18 cellular contexts compared by ENCODE assay signal in genomic region chrX:9587551-9588096, GRCh38.
DNase-seq lines count a peak whose midpoint lies in the region; ATAC-seq, FAIRE-seq and TF ChIP-seq lines count a peak whose summit lies in the region.
"Had no signal": no experiment of that assay in that cellular context is flagged by ENCODE, and none has a peak within 500 bp of the region (broad histone marks: within the 10 kb centered on the region; RNA-seq: fewer than 3 reads in every experiment).

No MANE protein-coding gene starts in this region.

- H3K27ac Mint-ChIP-seq in activated naive CD8-positive, alpha-beta T cell treated with anti-CD3 and anti-CD28 coated beads, Interleukin-2, amount 50 U/mL, for 24 hours: no peak overlapping the region
- no peak overlapping the region for H3K27ac Mint-ChIP-seq in activated naive CD8-positive, alpha-beta T cell treated with anti-CD3 and anti-CD28 coated beads for 36 hours
- H3K27ac Mint-ChIP-seq: HFFc6 had no signal

- no peak for FAIRE-seq in bronchial epithelial cell (lab: Jason Lieb, UNC)
- FAIRE-seq: H1 had no signal

- ATAC-seq in activated naive CD8-positive, alpha-beta T cell treated with anti-CD3 and anti-CD28 coated beads, Interleukin-2, amount 50 U/mL, for 24 hours: peak; percentile 33
- ATAC-seq in GM18868 (IDR thresholded peaks at IDR 0.05; ENCODE audit: unreplicated experiment): peak; percentile 96

- no peak for TF ChIP-seq EP300 in stomach (IDR thresholded peaks at IDR 0.05)

- TF ChIP-seq CTCF in bronchial epithelial cell (IDR thresholded peaks at IDR 0.05; ENCODE audit: insufficient read depth, low read length, severe bottlenecking) (no peak), stomach (IDR thresholded peaks at IDR 0.05) (no peak)

- no peak for DNase-seq in activated naive CD8-positive, alpha-beta T cell treated with anti-CD3 and anti-CD28 coated beads, Interleukin-2, amount 50 U/mL, for 24 hours
- no peak for DNase-seq in activated naive CD8-positive, alpha-beta T cell treated with anti-CD3 and anti-CD28 coated beads for 36 hours
- DNase-seq in bronchial epithelial cell (ENCODE audit: low read depth) (peak; percentile 7), AG08395 (ENCODE audit: low spot score) (no peak), stomach (no peak), SIG-M5 (lab: John Stamatoyannopoulos, UW) (no peak)
- DNase-seq: EL, HFFc6, KG1, NCI-H1048, NCI-H1694 treated with DMSO at 0.1 percent for 48 hours, NCI-H2171, OCI-M1, SW 1271 had no signal

- H3K4me3 Mint-ChIP-seq in activated naive CD8-positive, alpha-beta T cell treated with anti-CD3 and anti-CD28 coated beads, Interleukin-2, amount 50 U/mL, for 24 hours: no peak overlapping the region
- no peak overlapping the region for H3K4me3 Mint-ChIP-seq in activated naive CD8-positive, alpha-beta T cell treated with anti-CD3 and anti-CD28 coated beads for 36 hours
- H3K4me3 Mint-ChIP-seq: HFFc6 had no signal

- H3K4me1 ChIP-seq in stomach: no peaks in the 10 kb centered on the region

- intact Hi-C loops in stomach (cut with DNase I; ENCODE audit: low total_unique reads): no loop called here

- H3K27me3 ChIP-seq in bronchial epithelial cell (ENCODE audit: control insufficient read depth, insufficient read depth, low read length) (no peaks in the 10 kb centered on the region), stomach (no peaks in the 10 kb centered on the region)
- H3K27me3 ChIP-seq: SJSA1 had no signal

- peaks cover 11% of the 10 kb centered on the region for H3K36me3 Mint-ChIP-seq in activated naive CD8-positive, alpha-beta T cell treated with anti-CD3 and anti-CD28 coated beads, Interleukin-2, amount 50 U/mL, for 24 hours (ENCODE audit: low read depth)
- H3K36me3 Mint-ChIP-seq in activated naive CD8-positive, alpha-beta T cell treated with anti-CD3 and anti-CD28 coated beads for 36 hours: peaks cover 20% of the 10 kb centered on the region

- H3K4me3 ChIP-seq in bronchial epithelial cell (ENCODE audit: low read depth, low read length) (no peak overlapping the region), stomach (no peak overlapping the region)
- H3K4me3 ChIP-seq: SJSA1 had no signal

- H3K4me1 Mint-ChIP-seq in activated naive CD8-positive, alpha-beta T cell treated with anti-CD3 and anti-CD28 coated beads, Interleukin-2, amount 50 U/mL, for 24 hours: peaks cover 17% of the 10 kb centered on the region
- peaks cover 21% of the 10 kb centered on the region for H3K4me1 Mint-ChIP-seq in activated naive CD8-positive, alpha-beta T cell treated with anti-CD3 and anti-CD28 coated beads for 36 hours

- H3K36me3 ChIP-seq in bronchial epithelial cell (ENCODE audit: control insufficient read depth, insufficient read depth, low read length) (no peaks in the 10 kb centered on the region), stomach (no peaks in the 10 kb centered on the region)
- H3K36me3 ChIP-seq: SJSA1 had no signal

- no peaks in the 10 kb centered on the region for H3K9me3 ChIP-seq in stomach
- H3K9me3 ChIP-seq: SJSA1 had no signal

- TF ChIP-seq POLR2A in stomach (IDR thresholded peaks at IDR 0.05): no peak

- no peaks in the 10 kb centered on the region for H3K27me3 Mint-ChIP-seq in activated naive CD8-positive, alpha-beta T cell treated with anti-CD3 and anti-CD28 coated beads, Interleukin-2, amount 50 U/mL, for 24 hours
- no peaks in the 10 kb centered on the region for H3K27me3 Mint-ChIP-seq in activated naive CD8-positive, alpha-beta T cell treated with anti-CD3 and anti-CD28 coated beads for 36 hours

- WGBS in stomach, 5 donors: 73 to 86% (median 80%) methylated on average over 10 of the region's 10 CpGs

- no peak overlapping the region for H3K27ac ChIP-seq in stomach
- H3K27ac ChIP-seq: RWPE1, SJSA1 had no signal

- peaks cover 3% of the 10 kb centered on the region for H3K9me3 Mint-ChIP-seq in activated naive CD8-positive, alpha-beta T cell treated with anti-CD3 and anti-CD28 coated beads, Interleukin-2, amount 50 U/mL, for 24 hours
- no peaks in the 10 kb centered on the region for H3K9me3 Mint-ChIP-seq in activated naive CD8-positive, alpha-beta T cell treated with anti-CD3 and anti-CD28 coated beads for 36 hours
- H3K9me3 Mint-ChIP-seq: HFFc6 had no signal
